1 cellular context compared by ENCODE assay signal in the genomic region with DNA sequence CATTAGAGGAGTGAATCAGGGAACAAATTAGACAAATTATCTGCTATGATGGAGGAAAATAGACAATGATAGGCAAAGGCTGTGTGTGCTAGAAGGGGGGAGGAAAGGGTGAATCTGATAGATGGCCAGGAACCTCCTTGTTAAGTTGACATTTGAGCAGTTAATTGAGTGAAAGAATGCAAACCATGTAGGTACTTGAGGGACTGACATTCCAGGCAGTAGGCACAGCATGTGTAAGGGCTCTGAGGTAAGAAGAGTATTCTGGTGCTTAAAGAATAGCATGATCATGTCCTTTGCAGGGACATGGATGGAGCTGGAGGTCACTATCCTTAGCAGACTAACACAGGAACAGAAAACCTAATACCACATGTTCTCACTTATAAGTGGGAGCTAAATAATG.
TF ChIP-seq lines count a peak whose summit lies in the region.

No MANE protein-coding gene starts in this region.

TF ChIP-seq in HCT116, 20 proteins besides CTCF, POLR2A, EP300 and RAD21 (continued from another document):
- TF ChIP-seq EGR1 (IDR thresholded peaks at IDR 0.05; ENCODE audit: low read depth), result no peak
- TF ChIP-seq TCF7L2 (IDR thresholded peaks at IDR 0.05; ENCODE audit: borderline replicate concordance, extremely low read depth, insufficient read depth, insufficient read length), result no peak
- TF ChIP-seq CEBPB (IDR thresholded peaks at IDR 0.05; ENCODE audit: low read depth), result no peak
